9 cellular contexts compared by ENCODE assay signal in genomic region chr1:210726621-210727020, GRCh38.
DNase-seq lines count a peak whose midpoint lies in the region; ATAC-seq, FAIRE-seq and TF ChIP-seq lines count a peak whose summit lies in the region.
"Had no signal": no experiment of that assay in that cellular context is flagged by ENCODE, and none has a peak within 500 bp of the region (broad histone marks: within the 10 kb centered on the region; RNA-seq: fewer than 3 reads in every experiment).

No MANE protein-coding gene starts in this region.

- no peak overlapping the region for H3K27ac Mint-ChIP-seq in activated CD4-positive, alpha-beta memory T cell treated with anti-CD3 and anti-CD28 coated beads for 36 hours

- H3K9me3 Mint-ChIP-seq in activated CD4-positive, alpha-beta memory T cell treated with anti-CD3 and anti-CD28 coated beads for 36 hours: no peaks in the 10 kb centered on the region

- ATAC-seq in GM19395 (IDR thresholded peaks at IDR 0.05; ENCODE audit: unreplicated experiment): no peak

- H3K36me3 Mint-ChIP-seq in activated CD4-positive, alpha-beta memory T cell treated with anti-CD3 and anti-CD28 coated beads for 36 hours: no peaks in the 10 kb centered on the region

- no peak overlapping the region for H3K4me3 Mint-ChIP-seq in activated CD4-positive, alpha-beta memory T cell treated with anti-CD3 and anti-CD28 coated beads for 36 hours

- no peaks in the 10 kb centered on the region for H3K4me1 Mint-ChIP-seq in activated CD4-positive, alpha-beta memory T cell treated with anti-CD3 and anti-CD28 coated beads for 36 hours (ENCODE audit: low read depth)

- no peak for FAIRE-seq in GM19239 (lab: Jason Lieb, UNC)

- intact Hi-C loops in activated CD4-positive, alpha-beta memory T cell treated with anti-CD3 and anti-CD28 coated beads for 36 hours (cut with micrococcal nuclease): no loop called here

- CTCF ChIA-PET in activated CD4-positive, alpha-beta memory T cell treated with anti-CD3 and anti-CD28 coated beads for 36 hours (lab: Charles Lee): no interaction called here
- CTCF ChIA-PET in GM10248 (lab: Yijun Ruan, JAX): interaction anchor here (1.4 kb wide), 1 partner anchor 12 kb away, joined by 3 read pairs; no protein-coding TSS in a partner anchor

- peaks cover 5% of the 10 kb centered on the region for H3K27me3 Mint-ChIP-seq in activated CD4-positive, alpha-beta memory T cell treated with anti-CD3 and anti-CD28 coated beads for 36 hours

- TF ChIP-seq CTCF in GM10248 (IDR thresholded peaks at IDR 0.05; ENCODE audit: control extremely low read depth, extremely low read depth, low read depth, missing control alignments): no peak

- peak; percentile 40 for DNase-seq in AG20443 (ENCODE audit: low spot score)
- DNase-seq in HT-29 (ENCODE audit: low spot score): peak; percentile 19
- DNase-seq in activated CD4-positive, alpha-beta memory T cell treated with anti-CD3 and anti-CD28 coated beads for 36 hours: peak; percentile 59
- DNase-seq in iPS-NIHi7 (ENCODE audit: extremely low spot score): peak; percentile 67
- DNase-seq in GM10248 (ENCODE audit: extremely low spot score): no peak
- no peak for DNase-seq in GM19239 (ENCODE audit: insufficient read length, low spot score)
- no peak for DNase-seq in HuH-7.5 (ENCODE audit: low spot score)
- DNase-seq: DMS153 had no signal

- POLR2A ChIA-PET in activated CD4-positive, alpha-beta memory T cell treated with anti-CD3 and anti-CD28 coated beads for 36 hours (lab: Charles Lee): no interaction called here
- POLR2A ChIA-PET in GM10248 (lab: Yijun Ruan, JAX): no interaction called here

Comparison
In these comparisons a context has a peak if more than half of its experiments do, and no peak if none do; other contexts are left out.
1. DNase-seq: peak in AG20443 (single experiment), HT-29 (single experiment), activated CD4-positive, alpha-beta memory T cell treated with anti-CD3 and anti-CD28 coated beads for 36 hours (single experiment) and iPS-NIHi7 (single experiment); none in GM10248 (single experiment), GM19239 (single experiment) and HuH-7.5 (single experiment).